8 cellular contexts compared by ENCODE assay signal in genomic region chr2:231463698-231464575, GRCh38. TPM values are rescaled to one million over a fixed set of nuclear protein-coding genes. Genes with fewer than 3 reads are reported as not detected.
DNase-seq lines count a peak whose midpoint lies in the region; ATAC-seq, FAIRE-seq and TF ChIP-seq lines count a peak whose summit lies in the region.

A gene with protein sequence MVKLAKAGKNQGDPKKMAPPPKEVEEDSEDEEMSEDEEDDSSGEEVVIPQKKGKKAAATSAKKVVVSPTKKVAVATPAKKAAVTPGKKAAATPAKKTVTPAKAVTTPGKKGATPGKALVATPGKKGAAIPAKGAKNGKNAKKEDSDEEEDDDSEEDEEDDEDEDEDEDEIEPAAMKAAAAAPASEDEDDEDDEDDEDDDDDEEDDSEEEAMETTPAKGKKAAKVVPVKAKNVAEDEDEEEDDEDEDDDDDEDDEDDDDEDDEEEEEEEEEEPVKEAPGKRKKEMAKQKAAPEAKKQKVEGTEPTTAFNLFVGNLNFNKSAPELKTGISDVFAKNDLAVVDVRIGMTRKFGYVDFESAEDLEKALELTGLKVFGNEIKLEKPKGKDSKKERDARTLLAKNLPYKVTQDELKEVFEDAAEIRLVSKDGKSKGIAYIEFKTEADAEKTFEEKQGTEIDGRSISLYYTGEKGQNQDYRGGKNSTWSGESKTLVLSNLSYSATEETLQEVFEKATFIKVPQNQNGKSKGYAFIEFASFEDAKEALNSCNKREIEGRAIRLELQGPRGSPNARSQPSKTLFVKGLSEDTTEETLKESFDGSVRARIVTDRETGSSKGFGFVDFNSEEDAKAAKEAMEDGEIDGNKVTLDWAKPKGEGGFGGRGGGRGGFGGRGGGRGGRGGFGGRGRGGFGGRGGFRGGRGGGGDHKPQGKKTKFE (minus strand): TSS chr2:231464484. CDS start chr2:231464353, 131 bp downstream.

- no peak for TF ChIP-seq CTCF in D721Med (IDR thresholded peaks at IDR 0.05; ENCODE audit: insufficient read depth, missing control alignments)

- POLR2A ChIA-PET in naive thymus-derived CD8-positive, alpha-beta T cell (lab: Charles Lee), result interaction anchor here (0.5 to 4.2 kb wide), 33 partner anchors 8 to 1761 kb away, joined by 3 to 100 read pairs (median 4); partner anchors contain the start of genes COPS7B, FBXO36, PDE6D and PTMA

- H3K9me3 Mint-ChIP-seq in naive thymus-derived CD8-positive, alpha-beta T cell, result no peaks in the 10 kb centered on the region

- peaks cover 0 to 3% (median 0%) of the 10 kb centered on the region in 5 donors for H3K27me3 Mint-ChIP-seq in naive thymus-derived CD8-positive, alpha-beta T cell

- no peak for FAIRE-seq in D721Med (lab: Jason Lieb, UNC)

- ATAC-seq in GM21515 (IDR thresholded peaks at IDR 0.05; ENCODE audit: unreplicated experiment) (peak; percentile 88), esophagus mucosa (peak; percentile 72)
- peak; percentile 85 to 88 for ATAC-seq in naive thymus-derived CD8-positive, alpha-beta T cell

- DNase-seq in D721Med (ENCODE audit: insufficient read length, low spot score) (peak; percentile 93), HuH-7 (ENCODE audit: low spot score) (peak; percentile 60), OCI-M1 (lab: John Stamatoyannopoulos, UW) (peak; percentile 90), activated T-cell treated with anti-CD3 and anti-CD28 coated beads for 48 hours (ENCODE audit: low read depth) (peak; percentile 76)
- peak; percentile 81 to 96 (median 88) for DNase-seq in naive thymus-derived CD8-positive, alpha-beta T cell
- peak; percentile 85 to 97 (median 96) for DNase-seq in stimulated activated naive CD4-positive, alpha-beta T cell (lab: John Stamatoyannopoulos, UW)

- H3K36me3 Mint-ChIP-seq in naive thymus-derived CD8-positive, alpha-beta T cell, result peaks cover 22 to 49% (median 24%) of the 10 kb centered on the region in 3 donors

- peak within 1 kb of the TSS; percentile 91 to 99 (median 96) for H3K4me3 Mint-ChIP-seq in naive thymus-derived CD8-positive, alpha-beta T cell

- H3K4me1 Mint-ChIP-seq in naive thymus-derived CD8-positive, alpha-beta T cell, result peaks cover 29 to 50% (median 47%) of the 10 kb centered on the region in 4 donors

- peak within 1 kb of the TSS; percentile 99 to 100 (median 100) for H3K27ac Mint-ChIP-seq in naive thymus-derived CD8-positive, alpha-beta T cell

RNA-seq across cellular contexts. Expression of the gene that starts here (rescaled TPM):
- 403 TPM for total RNA-seq in esophagus mucosa
- total RNA-seq in naive thymus-derived CD8-positive, alpha-beta T cell, result 100 to 1,000 TPM; 446 to 467 TPM
- polyA plus RNA-seq in naive thymus-derived CD8-positive, alpha-beta T cell, result 100 to 1,000 TPM; 370 to 590 (median 468) TPM

Comparison
In these comparisons a context has a peak if more than half of its experiments do, and no peak if none do; other contexts are left out.
1. Peak in every context shown above with its lines: DNase-seq and ATAC-seq.